ENCODE assay signal across 20 cellular contexts in the genomic region with DNA sequence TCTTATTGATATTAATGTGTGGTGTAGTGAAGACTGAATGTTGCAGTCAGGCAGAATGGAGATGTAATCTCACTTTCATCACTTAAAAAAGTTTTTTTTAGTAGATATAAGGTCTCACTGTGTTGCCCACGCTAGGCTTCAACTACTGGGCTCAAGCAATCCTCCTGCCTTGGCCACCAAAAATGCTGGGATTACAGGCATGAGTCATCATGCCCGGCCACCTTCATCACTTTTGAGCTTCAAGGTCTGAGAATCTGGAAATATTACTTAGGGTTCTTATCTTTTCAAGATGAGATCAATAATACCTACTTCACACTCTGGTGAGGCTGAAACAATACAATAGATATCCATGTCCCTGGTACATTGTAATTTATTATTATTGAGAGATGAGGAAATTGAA. TPM values are rescaled to one million over a fixed set of nuclear protein-coding genes. Genes with fewer than 3 reads are reported as not detected.
DNase-seq lines count a peak whose midpoint lies in the region; ATAC-seq, FAIRE-seq and TF ChIP-seq lines count a peak whose summit lies in the region.
"Had no signal": no experiment of that assay in that cellular context is flagged by ENCODE, and none has a peak within 500 bp of the region (broad histone marks: within the 10 kb centered on the region; RNA-seq: fewer than 3 reads in every experiment).

No MANE protein-coding gene starts in this region.

- H3K36me3 Mint-ChIP-seq in CD8-positive, alpha-beta memory T cell = no peaks in the 10 kb centered on the region
- H3K36me3 Mint-ChIP-seq: CD8-positive, alpha-beta T cell had no signal

- no peak for DNase-seq in HepG2 (ENCODE audit: low spot score)
- DNase-seq in right lobe of liver = no peak
- DNase-seq in Panc1 (ENCODE audit: low read depth, low spot score) = no peak
- DNase-seq in WERI-Rb-1 = peak; percentile 7
- DNase-seq in CD8-positive, alpha-beta memory T cell = no peak
- DNase-seq in COR-L47 (lab: John Stamatoyannopoulos, UW) = no peak
- DNase-seq in dedifferentiated amniotic fluid mesenchymal stem cell (ENCODE audit: extremely low spot score) = no peak
- DNase-seq: 8988T; CD8-positive, alpha-beta T cell; DMS153; DMS79; GDM1; HCEC 1CT; HFFc6 had no signal

- FAIRE-seq in HepG2 (lab: Jason Lieb, UNC) = no peak
- FAIRE-seq: GM12892, GM18507, H54 had no signal

- BruUV-seq in HepG2 (replicated peaks; lab: Mats Ljungman, UMichigan) (no TSS peak), Panc1 (replicated peaks; lab: Mats Ljungman, UMichigan) (no TSS peak)

- TF ChIP-seq CTCF in HepG2 (CRISPR knock-in tag; IDR thresholded peaks at IDR 0.05) (no peak), right lobe of liver (IDR thresholded peaks at IDR 0.05) (no peak), Panc1 (IDR thresholded peaks at IDR 0.05) (no peak), WERI-Rb-1 (IDR thresholded peaks at IDR 0.05; ENCODE audit: low read depth, low read length) (no peak)

- no peak overlapping the region for H3K27ac Mint-ChIP-seq in CD8-positive, alpha-beta memory T cell
- H3K27ac Mint-ChIP-seq: B cell; CD8-positive, alpha-beta T cell; GM23338; HFFc6 had no signal

- WGBS in HepG2 (ENCODE audit: low lambda C conversion rate) = 95% methylated on average over 2 of the region's 2 CpGs
- 83% methylated on average over 2 of the region's 2 CpGs for WGBS in right lobe of liver (ENCODE audit: insufficient coverage, low coverage, low lambda C conversion rate, missing lambda C conversion rate)

- no peaks in the 10 kb centered on the region for H3K27me3 Mint-ChIP-seq in CD8-positive, alpha-beta memory T cell
- H3K27me3 Mint-ChIP-seq: B cell had no signal

- no peak overlapping the region for H3K4me3 ChIP-seq in HepG2 (replicated peaks in 1 of 3; ENCODE audit: insufficient read depth in 1 of 3, low read depth in 2 of 3, low read length in 3 of 3)
- H3K4me3 ChIP-seq in right lobe of liver = no peak overlapping the region
- no peak overlapping the region for H3K4me3 ChIP-seq in Panc1 (ENCODE audit: low read depth in 2 of 2, low read length in 2 of 2)
- no peak overlapping the region for H3K4me3 ChIP-seq in WERI-Rb-1 (ENCODE audit: low read depth, low read length)
- H3K4me3 ChIP-seq in CD8-positive, alpha-beta memory T cell (ENCODE audit: low read length) = no peak overlapping the region
- H3K4me3 ChIP-seq: BLaER1 treated with 17β-estradiol and CSF1 and Interleukin-3, amounts not matched to agents 10 nM and 100 nM; GM23338 had no signal

- no peaks in the 10 kb centered on the region for H3K9me3 ChIP-seq in HepG2 (ENCODE audit: low read length)
- no peaks in the 10 kb centered on the region for H3K9me3 ChIP-seq in right lobe of liver
- H3K9me3 ChIP-seq in Panc1 (ENCODE audit: control insufficient read depth, insufficient read depth, low read depth, low read length) = no peaks in the 10 kb centered on the region
- H3K9me3 ChIP-seq in WERI-Rb-1 (ENCODE audit: severe bottlenecking) = no peaks in the 10 kb centered on the region
- no peaks in the 10 kb centered on the region for H3K9me3 ChIP-seq in CD8-positive, alpha-beta memory T cell (ENCODE audit: low read length)
- H3K9me3 ChIP-seq: BLaER1 treated with 17β-estradiol and CSF1 and Interleukin-3, amounts not matched to agents 10 nM and 100 nM had no signal

- ATAC-seq in HepG2 (no peak), right lobe of liver (no peak), Panc1 (no peak)
- ATAC-seq: CD8-positive, alpha-beta T cell; GM23338 had no signal

- peaks cover 4% of the 10 kb centered on the region; the same call in 1 of the 2 replicates for H4K20me1 ChIP-seq in HepG2 (ENCODE audit: insufficient read depth, low read length)
- H4K20me1 ChIP-seq: BLaER1 treated with 17β-estradiol and CSF1 and Interleukin-3, amounts not matched to agents 10 nM and 100 nM had no signal

- peaks cover 91% of the 10 kb centered on the region for H3K79me2 ChIP-seq in HepG2 (ENCODE audit: insufficient read depth, low read length)

- H3K36me3 ChIP-seq in HepG2 (replicated peaks in 1 of 2; ENCODE audit: control insufficient read depth in 1 of 2, insufficient read depth in 2 of 2, low read length in 2 of 2) (peaks cover 2 to 3% of the 10 kb centered on the region in 2 experiments; a peak in 2 of 5 replicates), right lobe of liver (no peaks in the 10 kb centered on the region), Panc1 (ENCODE audit: control insufficient read depth, insufficient read depth, low read length) (peaks cover 2% of the 10 kb centered on the region; the same call in 1 of the 2 replicates), WERI-Rb-1 (no peaks in the 10 kb centered on the region)
- no peaks in the 10 kb centered on the region for H3K36me3 ChIP-seq in CD8-positive, alpha-beta memory T cell (ENCODE audit: insufficient read depth, low read length)
- H3K36me3 ChIP-seq: BLaER1 treated with 17β-estradiol and CSF1 and Interleukin-3, amounts not matched to agents 10 nM and 100 nM had no signal

- TF ChIP-seq POLR2A in HepG2 (IDR thresholded peaks at IDR 0.05; ENCODE audit: insufficient read depth in 1 of 2, low read depth in 2 of 2, low read length in 2 of 2) = no peak
- TF ChIP-seq POLR2A in right lobe of liver (IDR thresholded peaks at IDR 0.05) = no peak

- peaks cover 0 to 10% (median 0%) of the 10 kb centered on the region in 3 donors for H3K4me1 Mint-ChIP-seq in CD8-positive, alpha-beta memory T cell
- H3K4me1 Mint-ChIP-seq: B cell had no signal

- no peaks in the 10 kb centered on the region for H3K27me3 ChIP-seq in HepG2 (ENCODE audit: control insufficient read depth in 1 of 2, insufficient read depth in 2 of 2, low read length in 2 of 2)
- no peaks in the 10 kb centered on the region for H3K27me3 ChIP-seq in right lobe of liver
- H3K27me3 ChIP-seq in Panc1 (ENCODE audit: control insufficient read depth, insufficient read depth, low read length) = no peaks in the 10 kb centered on the region
- H3K27me3 ChIP-seq in WERI-Rb-1 (ENCODE audit: insufficient read depth, low read depth, severe bottlenecking) = no peaks in the 10 kb centered on the region
- no peaks in the 10 kb centered on the region for H3K27me3 ChIP-seq in CD8-positive, alpha-beta memory T cell (ENCODE audit: insufficient read depth, low read length, poor library complexity, severe bottlenecking)
- H3K27me3 ChIP-seq: BLaER1 treated with 17β-estradiol and CSF1 and Interleukin-3, amounts not matched to agents 10 nM and 100 nM had no signal

- no peak overlapping the region for H3K9ac ChIP-seq in HepG2 (ENCODE audit: insufficient read depth, low read depth, low read length)
- H3K9ac ChIP-seq: BLaER1 treated with 17β-estradiol and CSF1 and Interleukin-3, amounts not matched to agents 10 nM and 100 nM had no signal

- no peak overlapping the region for H2AFZ ChIP-seq in HepG2 (ENCODE audit: low read length)
- H2AFZ ChIP-seq: GM23338 had no signal

- intact Hi-C loops in HepG2 (cut with micrococcal nuclease; ENCODE audit: unreplicated experiment) (no loop called here), right lobe of liver (cut with DNase I) (no loop called here), Panc1 (cut with micrococcal nuclease; ENCODE audit: unreplicated experiment) (no loop called here)

- no peak overlapping the region for H3K27ac ChIP-seq in HepG2 (ENCODE audit: extremely low read length, insufficient read depth, low read length)
- H3K27ac ChIP-seq in right lobe of liver = peak overlapping the region in 1 of 3 donors; percentile 76
- peak overlapping the region; percentile 99 for H3K27ac ChIP-seq in Panc1 (ENCODE audit: low read length)
- no peak overlapping the region for H3K27ac ChIP-seq in WERI-Rb-1
- H3K27ac ChIP-seq in CD8-positive, alpha-beta memory T cell (ENCODE audit: low read depth, low read length) = no peak overlapping the region
- H3K27ac ChIP-seq: BLaER1 treated with 17β-estradiol and CSF1 and Interleukin-3, amounts not matched to agents 10 nM and 100 nM had no signal

- CTCF ChIA-PET in HepG2 (lab: Yijun Ruan, JAX; ENCODE audit: low intra/inter-chr PET ratio, low total read pairs) = no interaction called here
- CTCF ChIA-PET in Panc1 (lab: Charles Lee) = no interaction called here
- CTCF ChIA-PET in CD8-positive, alpha-beta memory T cell (lab: Charles Lee) = no interaction called here

- H3K4me3 Mint-ChIP-seq in CD8-positive, alpha-beta memory T cell = no peak overlapping the region
- H3K4me3 Mint-ChIP-seq: B cell; CD8-positive, alpha-beta T cell; GM23338; HFFc6 had no signal

- H3K4me1 ChIP-seq in HepG2 (ENCODE audit: insufficient read depth, low read length) = peaks cover 91% of the 10 kb centered on the region
- H3K4me1 ChIP-seq in right lobe of liver = peaks cover 0 to 73% (median 23%) of the 10 kb centered on the region in 4 donors
- peaks cover 94% of the 10 kb centered on the region for H3K4me1 ChIP-seq in Panc1 (ENCODE audit: control insufficient read depth, insufficient read depth, low read length)
- peaks cover 6% of the 10 kb centered on the region for H3K4me1 ChIP-seq in CD8-positive, alpha-beta memory T cell (ENCODE audit: insufficient read depth, low read length)

- TF ChIP-seq EP300 in HepG2 (IDR thresholded peaks at IDR 0.05; ENCODE audit: low read depth in 2 of 2, low read length in 2 of 2) = no peak
- TF ChIP-seq EP300 in HepG2 (CRISPR knock-in tag; IDR thresholded peaks at IDR 0.05; ENCODE audit: borderline replicate concordance) = no peak

- TF ChIP-seq RAD21 in HepG2 (CRISPR knock-in tag; IDR thresholded peaks at IDR 0.05) = no peak

- no peak overlapping the region for H3K4me2 ChIP-seq in HepG2 (ENCODE audit: low read depth, low read length)
- H3K4me2 ChIP-seq: BLaER1 treated with 17β-estradiol and CSF1 and Interleukin-3, amounts not matched to agents 10 nM and 100 nM; GM23338 had no signal

- POLR2A ChIA-PET in HepG2 (lab: Yijun Ruan, JAX) = interaction anchor here (0.6 to 1.6 kb wide), 2 partner anchors 33 to 40 kb away, joined by 3 to 4 read pairs; no protein-coding TSS in a partner anchor
- POLR2A ChIA-PET in Panc1 (lab: Charles Lee) = no interaction called here
- POLR2A ChIA-PET in CD8-positive, alpha-beta memory T cell (lab: Charles Lee) = no interaction called here

- no peaks in the 10 kb centered on the region for H3K9me3 Mint-ChIP-seq in CD8-positive, alpha-beta memory T cell
- H3K9me3 Mint-ChIP-seq: CD8-positive, alpha-beta T cell; GM23338; HFFc6 had no signal

- in situ Hi-C loops in HepG2 (cut with HindIII; ENCODE audit: extremely low pct_ligation_motif_present, low pct_unique_long_range_greater_than_20kb) (no loop called here), Panc1 (cut with HindIII; ENCODE audit: low pct_unique_long_range_greater_than_20kb, low sequenced_read_pairs) (no loop called here)

RNA-seq across cellular contexts. Expression of a gene that starts 31.6 kb away (rescaled TPM):
- total RNA-seq in HepG2 (2016; rRNA removed; fragmentation: Illumina TruSeq; extraction: Trizol) (83.6 and 129 TPM in 2 replicates), right lobe of liver (100 to 1,000 TPM in 3 of 6 experiments, 10 to 100 TPM in 3; 49.6 to 114 (median 94.6) TPM), Panc1 (2021; ENCODE audit: unreplicated experiment) (259 TPM)
- total RNA-seq in HepG2 (2016; cell fraction: cytosol; rRNA removed; fragmentation: Illumina TruSeq; extraction: Trizol; ENCODE audit: low read depth) = 12.9 and 13.3 TPM in 2 replicates
- total RNA-seq in HepG2 (2016; cell fraction: insoluble cytoplasmic fraction; rRNA removed; fragmentation: Illumina TruSeq; extraction: Trizol) = 76.7 and 125 TPM in 2 replicates
- total RNA-seq in HepG2 (2016; cell fraction: membrane; rRNA removed; fragmentation: Illumina TruSeq; extraction: Trizol) = 29.0 and 33.2 TPM in 2 replicates
- 271 and 292 TPM in 2 replicates for total RNA-seq in HepG2 (2016; cell fraction: nucleus; rRNA removed; fragmentation: Illumina TruSeq; extraction: Trizol)
- polyA plus RNA-seq in HepG2 (2011; rRNA removed) = 176 and 249 TPM in 2 replicates
- polyA plus RNA-seq in HepG2 (2011; cell fraction: cytosol; rRNA removed) = 115 and 131 TPM in 2 replicates
- 148 and 157 TPM in 2 replicates for polyA plus RNA-seq in HepG2 (2011; cell fraction: nucleus; rRNA removed)
- polyA plus RNA-seq in HepG2 (2012) = 116 and 147 TPM in 2 replicates
- 1.8 TPM in 2 replicates for polyA plus RNA-seq in HepG2 (2016; cell fraction: cytosol; fragmentation: Illumina TruSeq; extraction: Trizol; ENCODE audit: low read depth)
- polyA plus RNA-seq in HepG2 (2016; cell fraction: insoluble cytoplasmic fraction; fragmentation: Illumina TruSeq; extraction: Trizol; ENCODE audit: low read depth) = 38.7 and 42.8 TPM in 2 replicates
- 5.0 and 5.8 TPM in 2 replicates for polyA plus RNA-seq in HepG2 (2016; cell fraction: membrane; fragmentation: Illumina TruSeq; extraction: Trizol; ENCODE audit: low read depth)
- polyA plus RNA-seq in HepG2 (2016; cell fraction: nucleus; fragmentation: Illumina TruSeq; extraction: Trizol; ENCODE audit: insufficient read depth, low read depth) = 110 and 113 TPM in 2 replicates
- polyA minus RNA-seq in HepG2 (2011; rRNA and poly(A)+ RNA removed; ENCODE audit: low replicate concordance) = 75.0 and 703 TPM in 2 replicates
- polyA minus RNA-seq in HepG2 (2011; cell fraction: cytosol; rRNA and poly(A)+ RNA removed) = 216 and 224 TPM in 2 replicates
- polyA minus RNA-seq in HepG2 (2011; cell fraction: nucleus; rRNA and poly(A)+ RNA removed) = 1,103 and 1,189 TPM in 2 replicates
- polyA plus RNA-seq in Panc1 (2012; ENCODE audit: insufficient read length) = 87.8 TPM
- under 1 TPM; 0.35 to 0.97 TPM for total RNA-seq in CD8-positive, alpha-beta memory T cell
- polyA plus RNA-seq in CD8-positive, alpha-beta memory T cell = not detected
- total RNA-seq: B cell had no signal

Comparison
In these comparisons a context has a peak if more than half of its experiments do, and no peak if none do; other contexts are left out.
1. RNA of a gene that starts 31.6 kb away (total RNA-seq): 259 TPM in Panc1 (single experiment), 12.9 to 292 TPM in HepG2 and 49.6 to 114 TPM in right lobe of liver; 0.35 to 0.97 TPM in CD8-positive, alpha-beta memory T cell; every median in the first group is over 4 times any median in the second.